ENCODE assay signal across 8 cellular contexts in genomic region chr20:37527638-37528441, GRCh38. TPM values are rescaled to one million over a fixed set of nuclear protein-coding genes. Genes with fewer than 3 reads are reported as not detected.
DNase-seq lines count a peak whose midpoint lies in the region; ATAC-seq and TF ChIP-seq lines count a peak whose summit lies in the region.

BLCAP (minus strand) TSS chr20:37527876; CDS start chr20:37519174, 8,702 bp downstream.

- H3K9ac ChIP-seq in KMS-11: peak within 1 kb of the TSS; percentile 95
- H3K9ac ChIP-seq in muscle layer of colon (ENCODE audit: low read length): peak within 1 kb of the TSS; percentile 84

- peaks cover 45% of the 10 kb centered on the region for H3K4me1 Mint-ChIP-seq in activated T-cell treated with anti-CD3 and anti-CD28 coated beads, Interleukin-2, amount 50 U/mL, for 4 hours (ENCODE audit: low read depth)

- peaks cover 46% of the 10 kb centered on the region for H3K79me2 ChIP-seq in KMS-11 (ENCODE audit: insufficient read depth, low read depth)

- H3K9me3 Mint-ChIP-seq in activated T-cell treated with anti-CD3 and anti-CD28 coated beads, Interleukin-2, amount 50 U/mL, for 4 hours: no peaks in the 10 kb centered on the region

- H3K27me3 Mint-ChIP-seq in activated T-cell treated with anti-CD3 and anti-CD28 coated beads, Interleukin-2, amount 50 U/mL, for 4 hours (ENCODE audit: low read depth): no peaks in the 10 kb centered on the region

- H3K36me3 ChIP-seq in KMS-11 (ENCODE audit: insufficient read depth): no peaks in the 10 kb centered on the region
- H3K36me3 ChIP-seq in esophagus (ENCODE audit: control insufficient read depth in 2 of 2, insufficient read depth in 2 of 2, low read length in 1 of 2): peaks cover 0 to 2% of the 10 kb centered on the region in 2 donors
- H3K36me3 ChIP-seq in muscle layer of colon (ENCODE audit: insufficient read depth, low read length): no peaks in the 10 kb centered on the region

- H3K27me3 ChIP-seq in KMS-11 (ENCODE audit: insufficient read depth, low read depth) (no peaks in the 10 kb centered on the region), esophagus (ENCODE audit: control insufficient read depth in 1 of 2, insufficient read depth in 2 of 2, low read length in 2 of 2) (no peaks in the 10 kb centered on the region), muscle layer of colon (ENCODE audit: control insufficient read depth in 1 of 2, insufficient read depth in 2 of 2, low read length in 2 of 2) (no peaks in the 10 kb centered on the region)

- no peak for TF ChIP-seq CTCF in KMS-11 (conservative IDR thresholded peaks at IDR 0.05; ENCODE audit: low read depth, low read length)

- H3K4me1 ChIP-seq in KMS-11 (ENCODE audit: low read depth, poor library complexity, severe bottlenecking) (peaks cover 40% of the 10 kb centered on the region), esophagus (ENCODE audit: control insufficient read depth in 2 of 2, insufficient read depth in 2 of 2, low read length in 1 of 2) (peaks cover 8 to 26% of the 10 kb centered on the region in 2 donors), muscle layer of colon (ENCODE audit: insufficient read depth, low read length) (peaks cover 33% of the 10 kb centered on the region)

- H3K27ac ChIP-seq in KMS-11: peak within 1 kb of the TSS; percentile 95
- H3K27ac ChIP-seq in esophagus (ENCODE audit: low read depth in 2 of 2, low read length in 1 of 2): peak within 1 kb of the TSS; percentile 95 to 96
- H3K27ac ChIP-seq in muscle layer of colon (ENCODE audit: low read depth, low read length): peak within 1 kb of the TSS; percentile 98

- peak within 1 kb of the TSS; percentile 97 for H3K4me2 ChIP-seq in KMS-11

- ATAC-seq in GM21619 (IDR thresholded peaks at IDR 0.05; ENCODE audit: unreplicated experiment): peak; percentile 67
- ATAC-seq in activated T-cell treated with anti-CD3 and anti-CD28 coated beads, Interleukin-2, amount 50 U/mL, for 4 hours: peak; percentile 92 to 93

- H2AFZ ChIP-seq in KMS-11 (ENCODE audit: low read depth): peak within 1 kb of the TSS; percentile 72

- 0 to 1% methylated on average over 54 to 62 of the region's 62 CpGs for WGBS in esophagus, 2 donors

- H3K4me3 Mint-ChIP-seq in activated T-cell treated with anti-CD3 and anti-CD28 coated beads, Interleukin-2, amount 50 U/mL, for 4 hours: peak within 1 kb of the TSS; percentile 92

- peak; percentile 96 for DNase-seq in DMS 273 (lab: John Stamatoyannopoulos, UW; ENCODE audit: unreplicated experiment)
- peak; percentile 89 for DNase-seq in activated T-cell treated with anti-CD3 and anti-CD28 coated beads, Interleukin-2, amount 50 U/mL, for 4 hours
- DNase-seq in stimulated activated CD8-positive, alpha-beta memory T cell treated with anti-CD3 and anti-CD28 coated beads, Interleukin-7, amount 100 ng/mL, for 1 hour (ENCODE audit: low read depth in 2 of 2): peak; percentile 77 to 86

- H4K20me1 ChIP-seq in KMS-11 (ENCODE audit: insufficient read depth): no peaks in the 10 kb centered on the region

- H3K4me3 ChIP-seq in KMS-11 (IDR thresholded peaks at IDR 0.05; ENCODE audit: insufficient read depth, low read depth, low read length): peak within 1 kb of the TSS; percentile 30
- H3K4me3 ChIP-seq in esophagus (ENCODE audit: low read depth in 1 of 2, low read length in 2 of 2): peak within 1 kb of the TSS; percentile 79 to 99
- H3K4me3 ChIP-seq in muscle layer of colon (ENCODE audit: low read depth in 1 of 2, low read length in 2 of 2): peak within 1 kb of the TSS; percentile 86 to 97

- H3K9me3 ChIP-seq in esophagus (ENCODE audit: control insufficient read depth in 2 of 2, insufficient read depth in 1 of 2, low read depth in 1 of 2, low read length in 1 of 2) (no peaks in the 10 kb centered on the region), muscle layer of colon (ENCODE audit: low read length) (no peaks in the 10 kb centered on the region)

- no peaks in the 10 kb centered on the region for H3K36me3 Mint-ChIP-seq in activated T-cell treated with anti-CD3 and anti-CD28 coated beads, Interleukin-2, amount 50 U/mL, for 4 hours (ENCODE audit: insufficient read depth)

TF ChIP-seq in PFSK-1, 5 proteins besides CTCF, POLR2A, EP300 and RAD21:
- peak; percentile 73 for TF ChIP-seq FOXP2 (optimal IDR thresholded peaks at IDR 0.05; ENCODE audit: borderline replicate concordance, extremely low read depth, extremely low read length, insufficient read depth)
- TF ChIP-seq REST (IDR thresholded peaks at IDR 0.05; ENCODE audit: insufficient read depth in 1 of 2, low read depth in 2 of 2, low read length in 2 of 2): no peak
- peak; percentile 70; the same call in 1 of the 2 replicates for TF ChIP-seq TAF1 (IDR thresholded peaks at IDR 0.05; ENCODE audit: borderline replicate concordance, insufficient read depth, low read length)
- TF ChIP-seq SIN3A (IDR thresholded peaks at IDR 0.05; ENCODE audit: borderline replicate concordance, insufficient read depth, low read length): peak; percentile 92; the same call in 1 of the 2 replicates
- TF ChIP-seq POLR2AphosphoS5 (IDR thresholded peaks at IDR 0.05; ENCODE audit: low read depth, low read length): peak; percentile 84

RNA-seq across cellular contexts. Expression of gene BLCAP, which starts in this region (rescaled TPM):
- polyA plus RNA-seq in PFSK-1 (2012; ENCODE audit: insufficient read length, low read depth): 23.8 TPM
- 10 to 100 TPM; 31.8 to 37.9 (median 32.1) TPM for total RNA-seq in activated T-cell treated with anti-CD3 and anti-CD28 coated beads, Interleukin-2, amount 50 U/mL, for 4 hours
- 10 to 100 TPM; 45.7 to 80.2 TPM for polyA plus RNA-seq in esophagus

Comparison
In these comparisons a context has a peak if more than half of its experiments do, and no peak if none do; other contexts are left out.
1. Peak in every context shown above with its lines: DNase-seq, ATAC-seq, H3K4me3 ChIP-seq and H3K27ac ChIP-seq.
2. H3K4me3 ChIP-seq: peak in every context shown above with its lines; median percentile 92 in muscle layer of colon; 89 in esophagus; 30 in KMS-11.